17 cellular contexts compared by ENCODE assay signal in genomic region chr22:45784357-45785277, GRCh38.
DNase-seq lines count a peak whose midpoint lies in the region; ATAC-seq and TF ChIP-seq lines count a peak whose summit lies in the region.
"Had no signal": no experiment of that assay in that cellular context is flagged by ENCODE, and none has a peak within 500 bp of the region (broad histone marks: within the 10 kb centered on the region; RNA-seq: fewer than 3 reads in every experiment).

No MANE protein-coding gene starts in this region.

- H3K9me2 ChIP-seq in SU-DHL-6 (replicated peaks; ENCODE audit: insufficient read depth, low read length) = no peaks in the 10 kb centered on the region

- no peaks in the 10 kb centered on the region for H3K27me3 ChIP-seq in SU-DHL-6 (ENCODE audit: low read length)
- H3K27me3 ChIP-seq: thyroid gland had no signal

- no peaks in the 10 kb centered on the region for H3K9me3 ChIP-seq in SU-DHL-6 (ENCODE audit: insufficient read depth, low read length)
- H3K9me3 ChIP-seq: thyroid gland had no signal

- intact Hi-C loops in Right ventricle myocardium superior (cut with DNase I) = no loop called here
- intact Hi-C loops in cardiac septum (cut with DNase I) = no loop called here

- H3K27ac ChIP-seq in SU-DHL-6 (ENCODE audit: low read depth, low read length) = peak overlapping the region; percentile 100
- H3K27ac ChIP-seq: thyroid gland had no signal

- H3K4me3 ChIP-seq in SU-DHL-6 (ENCODE audit: insufficient read depth, low read length, poor library complexity, severe bottlenecking) = peak overlapping the region; percentile 29
- H3K4me3 ChIP-seq: K562, thyroid gland had no signal

- H4K20me1 ChIP-seq in SU-DHL-6 (ENCODE audit: low read depth, low read length) = no peaks in the 10 kb centered on the region

- ATAC-seq in Right ventricle myocardium superior (ENCODE audit: poor library complexity) = peak; percentile 85
- ATAC-seq in HG02840 (IDR thresholded peaks at IDR 0.05; ENCODE audit: low FRiP score, unreplicated experiment) = no peak
- ATAC-seq: activated CD4-positive, CD25-positive, alpha-beta regulatory T cell treated with anti-CD3 and anti-CD28 coated beads, Interleukin-2, amount 50 U/mL, for 24 hours; K562 had no signal

- no peaks in the 10 kb centered on the region for H3K36me3 ChIP-seq in SU-DHL-6 (ENCODE audit: low read length)
- H3K36me3 ChIP-seq: thyroid gland had no signal

- H3F3A ChIP-seq in SU-DHL-6 (ENCODE audit: insufficient read depth) = peaks cover 32% of the 10 kb centered on the region

- no peak overlapping the region for H2AFZ ChIP-seq in SU-DHL-6 (ENCODE audit: low read depth, low read length, severe bottlenecking)

- TF ChIP-seq CTCF in SU-DHL-6 (IDR thresholded peaks at IDR 0.05; ENCODE audit: insufficient read depth, low read length, poor library complexity, severe bottlenecking) = no peak

- DNase-seq in Right ventricle myocardium superior (peak; percentile 54), cardiac septum (ENCODE audit: low spot score) (no peak), kidney tubule cell (ENCODE audit: low spot score) (peak; percentile 66), mucosa of gallbladder (ENCODE audit: low spot score) (no peak), T-helper 2 cell (no peak)
- no peak for DNase-seq in stimulated activated naive CD4-positive, alpha-beta T cell (lab: John Stamatoyannopoulos, UW)
- DNase-seq: activated T-cell treated with anti-CD3 and anti-CD28 coated beads, Interleukin-2, amount 50 U/mL, for 1 hour; amniotic stem cell; dermis blood vessel endothelial cell; NCI-H187; NCI-H774; small intestine had no signal

- H3K79me2 ChIP-seq in SU-DHL-6 (ENCODE audit: insufficient read depth, low read length) = peaks cover 64% of the 10 kb centered on the region

- H3K9ac ChIP-seq in SU-DHL-6 (ENCODE audit: low read length) = peak overlapping the region; percentile 68

- H3K4me2 ChIP-seq in SU-DHL-6 (ENCODE audit: low read depth, low read length, poor library complexity, severe bottlenecking) = peak overlapping the region; percentile 79

Comparison
In these comparisons a context has a peak if more than half of its experiments do, and no peak if none do; other contexts are left out.
1. DNase-seq: peak in Right ventricle myocardium superior (single experiment) and kidney tubule cell (single experiment); none in cardiac septum (single experiment), mucosa of gallbladder (single experiment), T-helper 2 cell (0 of 5) and stimulated activated naive CD4-positive, alpha-beta T cell (0 of 6).